23 cellular contexts compared by ENCODE assay signal in genomic region chr12:131323879-131324278, GRCh38.
"Had no signal": no experiment of that assay in that cellular context is flagged by ENCODE, and none has a peak within 500 bp of the region (broad histone marks: within the 10 kb centered on the region; RNA-seq: fewer than 3 reads in every experiment).

No MANE protein-coding gene starts in this region.

- DNase-seq: activated CD4-positive, alpha-beta memory T cell treated with anti-CD3 and anti-CD28 coated beads for 36 hours; activated CD4-positive, alpha-beta T cell treated with anti-CD3 and anti-CD28 coated beads, Interleukin-2, amount 10 ng/mL, durations not matched to agents 24 days and 14 days; activated CD4-positive, CD25-positive, alpha-beta regulatory T cell treated with anti-CD3 and anti-CD28 coated beads, Interleukin-2, amount 50 U/mL, for 72 hours; activated CD8-positive, alpha-beta memory T cell treated with anti-CD3 and anti-CD28 coated beads, Interleukin-2, amount 50 U/mL, for 48 hours; activated effector memory CD4-positive, alpha-beta T cell treated with Interleukin-2 at 50 U/mL for 16 hours; activated naive CD4-positive, alpha-beta T cell; activated T-cell treated with anti-CD3 and anti-CD28 coated beads, Interleukin-2, amount 50 U/mL, for 1 hour; aorta; caudate nucleus; colonic mucosa; KG1; NCI-H1105 treated with DMSO at 0.1 percent for 48 hours; NCI-H1436 treated with DMSO at 0.1 percent for 48 hours; NCI-H187 treated with DMSO at 0.1 percent for 48 hours; NCI-H2081 treated with DMSO at 0.1 percent for 48 hours; NCI-H446; NCI-H524; PC-3; SIG-M5; T-helper 1 cell had no signal

- H3K27me3 Mint-ChIP-seq: activated CD4-positive, alpha-beta memory T cell treated with anti-CD3 and anti-CD28 coated beads for 36 hours; activated CD4-positive, alpha-beta T cell treated with anti-CD3 and anti-CD28 coated beads, Interleukin-2, amount 10 ng/mL, durations not matched to agents 24 days and 14 days; activated naive CD4-positive, alpha-beta T cell treated with anti-CD3 and anti-CD28 coated beads, Interleukin-2, amount 50 U/mL, for 24 hours had no signal

- H3K36me3 ChIP-seq: breast epithelium, colonic mucosa had no signal

- H3K27ac ChIP-seq: breast epithelium, colonic mucosa had no signal

- H3K36me3 Mint-ChIP-seq: activated CD4-positive, alpha-beta memory T cell treated with anti-CD3 and anti-CD28 coated beads for 36 hours; activated naive CD4-positive, alpha-beta T cell treated with anti-CD3 and anti-CD28 coated beads, Interleukin-2, amount 50 U/mL, for 24 hours had no signal

- H3K4me3 Mint-ChIP-seq: activated CD4-positive, alpha-beta memory T cell treated with anti-CD3 and anti-CD28 coated beads for 36 hours; activated CD4-positive, alpha-beta T cell treated with anti-CD3 and anti-CD28 coated beads, Interleukin-2, amount 10 ng/mL, durations not matched to agents 24 days and 14 days; activated naive CD4-positive, alpha-beta T cell treated with anti-CD3 and anti-CD28 coated beads, Interleukin-2, amount 50 U/mL, for 24 hours; WTC11 had no signal

- H3K27ac Mint-ChIP-seq: activated CD4-positive, alpha-beta memory T cell treated with anti-CD3 and anti-CD28 coated beads for 36 hours; activated CD4-positive, alpha-beta T cell treated with anti-CD3 and anti-CD28 coated beads, Interleukin-2, amount 10 ng/mL, durations not matched to agents 24 days and 14 days; activated naive CD4-positive, alpha-beta T cell treated with anti-CD3 and anti-CD28 coated beads, Interleukin-2, amount 50 U/mL, for 24 hours; WTC11 had no signal

- H3K4me1 ChIP-seq: breast epithelium, colonic mucosa had no signal

- H3K9me3 Mint-ChIP-seq: activated naive CD4-positive, alpha-beta T cell treated with anti-CD3 and anti-CD28 coated beads, Interleukin-2, amount 50 U/mL, for 24 hours had no signal

- H3K9me3 ChIP-seq: colonic mucosa had no signal

- ATAC-seq: PC-3, WTC11 had no signal

- H3K4me3 ChIP-seq: breast epithelium, colonic mucosa had no signal

- H3K4me1 Mint-ChIP-seq: activated CD4-positive, alpha-beta T cell treated with anti-CD3 and anti-CD28 coated beads, Interleukin-2, amount 10 ng/mL, durations not matched to agents 24 days and 14 days; activated naive CD4-positive, alpha-beta T cell treated with anti-CD3 and anti-CD28 coated beads, Interleukin-2, amount 50 U/mL, for 24 hours had no signal

- H3K27me3 ChIP-seq: breast epithelium, colonic mucosa had no signal
